24 cellular contexts compared by ENCODE assay signal in genomic region chr14:26855051-26855753, GRCh38.
A peak's percentile ranks its signal among the peaks of the same experiment; 100 is the strongest.
DNase-seq lines count a peak whose midpoint lies in the region; ATAC-seq and TF ChIP-seq lines count a peak whose summit lies in the region.
"Had no signal": no experiment of that assay in that cellular context is flagged by ENCODE, and none has a peak within 500 bp of the region (broad histone marks: within the 10 kb centered on the region; RNA-seq: fewer than 3 reads in every experiment).

No MANE protein-coding gene starts in this region.

- TF ChIP-seq POLR2A in gastroesophageal sphincter (IDR thresholded peaks at IDR 0.05), result no peak

- H3K4me1 ChIP-seq in gastroesophageal sphincter (no peaks in the 10 kb centered on the region), skeletal muscle tissue (ENCODE audit: control insufficient read depth in 3 of 3, insufficient read depth in 3 of 3, low read length in 3 of 3) (peaks cover 0 to 2% (median 0%) of the 10 kb centered on the region in 3 donors)
- H3K4me1 ChIP-seq: colonic mucosa, esophagus squamous epithelium, SJSA1 had no signal

- ATAC-seq in gastroesophageal sphincter (peak; percentile 57), SK-N-SH treated with all-trans-retinoic acid at 6 μM for 48 hours (no peak)
- ATAC-seq: activated naive CD4-positive, alpha-beta T cell treated with anti-CD3 and anti-CD28 coated beads, Interleukin-2, amount 50 U/mL, for 72 hours; CD8-positive, alpha-beta T cell; effector memory CD8-positive, alpha-beta T cell; HCT116; mucosa of descending colon; stimulated activated naive B cell treated with anti-CD40 and anti-IgM and Interleukin-4, amounts not matched to agents 10 μg/mL and 1 μg/mL and 100 μg/mL, for 72 hours had no signal

- peaks cover 0 to 4% (median 0%) of the 10 kb centered on the region in 3 donors for H3K9me3 ChIP-seq in gastroesophageal sphincter
- H3K9me3 ChIP-seq in skeletal muscle tissue (ENCODE audit: control insufficient read depth in 3 of 3, low read length in 3 of 3), result no peaks in the 10 kb centered on the region
- H3K9me3 ChIP-seq: colonic mucosa, esophagus squamous epithelium, mucosa of descending colon, SJSA1 had no signal

- no peak overlapping the region for H3K9ac ChIP-seq in skeletal muscle tissue (ENCODE audit: low read depth in 1 of 3, low read length in 3 of 3)

- peak; percentile 57 for DNase-seq in HCEC 1CT
- peak; percentile 4 for DNase-seq in amniotic epithelial cell (ENCODE audit: low read depth)
- DNase-seq in NCI-H2171 (lab: John Stamatoyannopoulos, UW), result no peak
- no peak for DNase-seq in GM10266 (ENCODE audit: extremely low spot score)
- no peak for DNase-seq in stimulated activated CD4-positive, alpha-beta T cell treated with anti-CD3 and anti-CD28 coated beads, Interleukin-4, amount 100 ng/mL, for 1 hour
- DNase-seq: activated CD4-positive, alpha-beta T cell treated with anti-CD3 and anti-CD28 coated beads, Interleukin-2, amount 50 U/mL, for 1 hour; CD8-positive, alpha-beta T cell; colonic mucosa; DMS153; effector memory CD8-positive, alpha-beta T cell; esophagus squamous epithelium; hippocampal formation; Kasumi-1; mucosa of descending colon; NCI-H1092 treated with DMSO at 0.1 percent for 48 hours; NCI-H2081; stimulated activated naive B cell treated with anti-CD40 and anti-IgM and Interleukin-4, amounts not matched to agents 10 μg/mL and 1 μg/mL and 100 μg/mL, for 72 hours had no signal

- TF ChIP-seq CTCF in gastroesophageal sphincter (IDR thresholded peaks at IDR 0.05), result no peak
- no peak for TF ChIP-seq CTCF in GM10266 (IDR thresholded peaks at IDR 0.05; ENCODE audit: control insufficient read depth, insufficient read depth, low read depth, missing control alignments)

- peak overlapping the region in 3 of 4 donors; percentile 55 to 62 (median 60) for H3K27ac ChIP-seq in gastroesophageal sphincter
- H3K27ac ChIP-seq in skeletal muscle tissue (ENCODE audit: low read depth, low read length), result peak overlapping the region; percentile 58
- H3K27ac ChIP-seq: colonic mucosa, SJSA1 had no signal

- no peak for TF ChIP-seq EP300 in gastroesophageal sphincter (IDR thresholded peaks at IDR 0.05)

- no peak overlapping the region for H3K4me3 ChIP-seq in gastroesophageal sphincter
- no peak overlapping the region for H3K4me3 ChIP-seq in skeletal muscle tissue (ENCODE audit: low read length in 3 of 3)
- H3K4me3 ChIP-seq: colonic mucosa, esophagus squamous epithelium, mucosa of descending colon, SJSA1, smooth muscle cell had no signal

- H3K36me3 ChIP-seq in gastroesophageal sphincter, result no peaks in the 10 kb centered on the region
- H3K36me3 ChIP-seq in skeletal muscle tissue (ENCODE audit: control insufficient read depth in 3 of 3, insufficient read depth in 3 of 3, low read length in 3 of 3), result no peaks in the 10 kb centered on the region
- H3K36me3 ChIP-seq: colonic mucosa, esophagus squamous epithelium, SJSA1 had no signal

- WGBS in gastroesophageal sphincter (ENCODE audit: low coverage in 1 of 2), 2 donors, result 51 to 60% methylated on average over 3 to 4 of the region's 7 CpGs

- H3K27me3 ChIP-seq in gastroesophageal sphincter (no peaks in the 10 kb centered on the region), skeletal muscle tissue (ENCODE audit: control insufficient read depth in 3 of 3, insufficient read depth in 3 of 3, low read length in 3 of 3) (no peaks in the 10 kb centered on the region)
- H3K27me3 ChIP-seq: colonic mucosa, esophagus squamous epithelium, SJSA1 had no signal

TF ChIP-seq in SK-N-SH treated with all-trans-retinoic acid at 6 μM for 48 hours, 23 proteins besides CTCF, POLR2A, EP300 and RAD21:
- TF ChIP-seq CREB5 (CRISPR knock-in tag; IDR thresholded peaks at IDR 0.05; ENCODE audit: low read depth), result no peak
- no peak for TF ChIP-seq ZNF70 (CRISPR knock-in tag; IDR thresholded peaks at IDR 0.05)
- no peak for TF ChIP-seq ISL1 (CRISPR knock-in tag; IDR thresholded peaks at IDR 0.05)
- TF ChIP-seq ZC3H10 (CRISPR knock-in tag; IDR thresholded peaks at IDR 0.05), result no peak
- TF ChIP-seq GLIS3 (CRISPR knock-in tag; IDR thresholded peaks at IDR 0.05), result no peak
- no peak for TF ChIP-seq ZNF8 (CRISPR knock-in tag; IDR thresholded peaks at IDR 0.05)
- TF ChIP-seq CSDC2 (CRISPR knock-in tag; IDR thresholded peaks at IDR 0.05), result no peak
- TF ChIP-seq PPARA (CRISPR knock-in tag; IDR thresholded peaks at IDR 0.05; ENCODE audit: borderline replicate concordance), result no peak
- no peak for TF ChIP-seq POU6F1 (CRISPR knock-in tag; IDR thresholded peaks at IDR 0.05; ENCODE audit: borderline replicate concordance, low read depth)
- TF ChIP-seq ZNF565 (CRISPR knock-in tag; conservative IDR thresholded peaks at IDR 0.05; ENCODE audit: low read depth), result no peak
- no peak for TF ChIP-seq ESRRG (CRISPR knock-in tag; IDR thresholded peaks at IDR 0.05)
- no peak for TF ChIP-seq TCF4 (CRISPR knock-in tag; IDR thresholded peaks at IDR 0.05; ENCODE audit: borderline replicate concordance)
- TF ChIP-seq SNAI2 (CRISPR knock-in tag; IDR thresholded peaks at IDR 0.05), result no peak
- TF ChIP-seq PATZ1 (CRISPR knock-in tag; IDR thresholded peaks at IDR 0.05; ENCODE audit: borderline replicate concordance), result no peak
- TF ChIP-seq OSR1 (CRISPR knock-in tag; IDR thresholded peaks at IDR 0.05), result no peak
- TF ChIP-seq ZFP3 (CRISPR knock-in tag; IDR thresholded peaks at IDR 0.05), result no peak
- no peak for TF ChIP-seq TOX (CRISPR knock-in tag; IDR thresholded peaks at IDR 0.05; ENCODE audit: borderline replicate concordance)
- no peak for TF ChIP-seq RARB (CRISPR knock-in tag; IDR thresholded peaks at IDR 0.05)

Comparison
In these comparisons a context has a peak if more than half of its experiments do, and no peak if none do; other contexts are left out.
1. DNase-seq: peak in HCEC 1CT (single experiment) and amniotic epithelial cell (single experiment); none in NCI-H2171 (single experiment), GM10266 (single experiment) and stimulated activated CD4-positive, alpha-beta T cell treated with anti-CD3 and anti-CD28 coated beads, Interleukin-4, amount 100 ng/mL, for 1 hour (single experiment).